Comparison of ENCODE assay signal across 1 cellular context in genomic region chr14:90381011-90381790, GRCh38.
TF ChIP-seq lines count a peak whose summit lies in the region.

No MANE protein-coding gene starts in this region.

TF ChIP-seq in HepG2, 621 proteins besides CTCF, POLR2A, EP300 and RAD21 (continued from another document):
- TF ChIP-seq RERE (CRISPR knock-in tag; IDR thresholded peaks at IDR 0.05; ENCODE audit: low read depth), result no peak
- TF ChIP-seq NKX3-1 (CRISPR knock-in tag; IDR thresholded peaks at IDR 0.05), result no peak
- TF ChIP-seq ATM (IDR thresholded peaks at IDR 0.05; ENCODE audit: borderline replicate concordance), result no peak
- no peak for TF ChIP-seq ZBTB2 (CRISPR knock-in tag; IDR thresholded peaks at IDR 0.05; ENCODE audit: low read depth)
- no peak for TF ChIP-seq ZBTB33 (CRISPR knock-in tag; IDR thresholded peaks at IDR 0.05)
- no peak for TF ChIP-seq U2AF2 (IDR thresholded peaks at IDR 0.05; ENCODE audit: low read depth, low read length)
- TF ChIP-seq MEIS2 (CRISPR knock-in tag; IDR thresholded peaks at IDR 0.05), result no peak
- no peak for TF ChIP-seq KDM4B (CRISPR knock-in tag; IDR thresholded peaks at IDR 0.05)
TF ChIP-seq in HepG2: peak in this region for 0.
